Comparison of ENCODE assay signal across 9 cellular contexts in the genomic region with DNA sequence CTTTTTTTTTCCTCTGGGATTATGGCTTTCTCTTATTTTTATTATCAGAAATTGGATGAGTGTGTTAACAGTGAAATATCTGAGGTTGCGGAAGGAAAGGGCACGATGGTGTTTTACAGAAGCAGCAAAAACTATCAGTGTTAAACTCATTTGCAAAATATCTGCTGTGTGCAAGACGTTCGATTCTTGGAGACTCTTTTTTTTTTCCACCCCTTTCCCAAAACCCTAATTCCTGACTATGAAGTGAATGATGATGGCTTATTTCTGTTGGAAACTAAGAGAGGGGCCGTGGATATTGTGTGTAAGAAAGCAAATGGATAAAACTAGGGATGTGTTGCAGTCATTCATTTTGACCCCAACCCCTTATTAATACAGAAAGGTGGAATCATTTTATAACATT. TPM values are rescaled to one million over a fixed set of nuclear protein-coding genes. Genes with fewer than 3 reads are reported as not detected.
DNase-seq lines count a peak whose midpoint lies in the region; ATAC-seq and TF ChIP-seq lines count a peak whose summit lies in the region.
"Had no signal": no experiment of that assay in that cellular context is flagged by ENCODE, and none has a peak within 500 bp of the region (broad histone marks: within the 10 kb centered on the region; RNA-seq: fewer than 3 reads in every experiment).

No MANE protein-coding gene starts in this region.

- H3K9me3 ChIP-seq in NT2/D1 (ENCODE audit: insufficient read depth, low read length) (no peaks in the 10 kb centered on the region), esophagus muscularis mucosa (no peaks in the 10 kb centered on the region), parathyroid adenoma (ENCODE audit: control insufficient read depth, low read length) (no peaks in the 10 kb centered on the region), SJCRH30 (replicated peaks) (no peaks in the 10 kb centered on the region)

- H3K4me3 ChIP-seq in NT2/D1 (ENCODE audit: insufficient read length, low read depth): peak overlapping the region; percentile 65
- H3K4me3 ChIP-seq in esophagus muscularis mucosa: peak overlapping the region; percentile 56 to 75 (median 60)
- peak overlapping the region; percentile 56 for H3K4me3 ChIP-seq in parathyroid adenoma (ENCODE audit: low read depth, low read length)
- H3K4me3 ChIP-seq in SJCRH30: no peak overlapping the region

- H3K27me3 ChIP-seq in NT2/D1 (ENCODE audit: insufficient read depth, insufficient read length): peaks cover 34% of the 10 kb centered on the region
- peaks cover 0 to 15% (median 3%) of the 10 kb centered on the region in 4 donors for H3K27me3 ChIP-seq in esophagus muscularis mucosa
- no peaks in the 10 kb centered on the region for H3K27me3 ChIP-seq in parathyroid adenoma (ENCODE audit: control insufficient read depth, insufficient read depth, low read length)
- no peaks in the 10 kb centered on the region for H3K27me3 ChIP-seq in SJCRH30

- no peaks in the 10 kb centered on the region for H3K36me3 ChIP-seq in NT2/D1 (ENCODE audit: insufficient read depth, insufficient read length, low read length)
- no peaks in the 10 kb centered on the region for H3K36me3 ChIP-seq in esophagus muscularis mucosa
- no peaks in the 10 kb centered on the region for H3K36me3 ChIP-seq in parathyroid adenoma (ENCODE audit: control insufficient read depth, insufficient read depth, low read length)
- no peaks in the 10 kb centered on the region for H3K36me3 ChIP-seq in SJCRH30

- TF ChIP-seq EP300 in esophagus muscularis mucosa (IDR thresholded peaks at IDR 0.05): no peak

- H2AFZ ChIP-seq in parathyroid adenoma: peak overlapping the region; percentile 60

- no peak for TF ChIP-seq POLR2A in esophagus muscularis mucosa (IDR thresholded peaks at IDR 0.05; ENCODE audit: low read depth)

- no peaks in the 10 kb centered on the region for H3K79me2 ChIP-seq in parathyroid adenoma

- H3K9ac ChIP-seq in NT2/D1 (ENCODE audit: insufficient read length, low read depth): no peak overlapping the region
- no peak overlapping the region for H3K9ac ChIP-seq in parathyroid adenoma

- DNase-seq in NT2/D1 (ENCODE audit: low read depth, low spot score) (no peak), esophagus muscularis mucosa (ENCODE audit: extremely low spot score) (no peak), SJCRH30 (no peak), cerebellum (ENCODE audit: low spot score) (no peak)
- no peak for DNase-seq in activated CD4-positive, CD25-positive, alpha-beta regulatory T cell treated with anti-CD3 and anti-CD28 coated beads, Interleukin-2, amount 50 U/mL, for 72 hours

- H3K4me1 ChIP-seq in NT2/D1 (ENCODE audit: insufficient read depth, insufficient read length): no peaks in the 10 kb centered on the region
- peaks cover 12 to 28% (median 23%) of the 10 kb centered on the region in 4 donors for H3K4me1 ChIP-seq in esophagus muscularis mucosa
- no peaks in the 10 kb centered on the region for H3K4me1 ChIP-seq in parathyroid adenoma
- no peaks in the 10 kb centered on the region for H3K4me1 ChIP-seq in SJCRH30

- no peak for ATAC-seq in GM21381 (IDR thresholded peaks at IDR 0.05; ENCODE audit: unreplicated experiment)

- peak overlapping the region; percentile 64 for H3K4me2 ChIP-seq in parathyroid adenoma (ENCODE audit: low read length)

- TF ChIP-seq CTCF in C4-2B (conservative IDR thresholded peaks at IDR 0.05): no peak
- no peak for TF ChIP-seq CTCF in esophagus muscularis mucosa (IDR thresholded peaks at IDR 0.05)
- TF ChIP-seq CTCF in parathyroid adenoma (IDR thresholded peaks at IDR 0.05): no peak

- WGBS in esophagus muscularis mucosa: 11% methylated on average over 5 of the region's 5 CpGs

- H3K27ac ChIP-seq in C4-2B (peak overlapping the region; percentile 78; the same call in 1 of the 2 replicates), esophagus muscularis mucosa (replicated peaks in 1 of 4) (peak overlapping the region in 1 of 4 donors; percentile 61), parathyroid adenoma (no peak overlapping the region), SJCRH30 (no peak overlapping the region)
- H3K27ac ChIP-seq: epithelial cell of prostate had no signal

- intact Hi-C loops in esophagus muscularis mucosa (cut with DNase I): loop anchor here (5.0 kb wide), 1 partner anchor 1793 kb away; no protein-coding TSS in a partner anchor

RNA-seq across cellular contexts. Expression of gene NCAM2, which starts 0.7 kb away (rescaled TPM):
- total RNA-seq in esophagus muscularis mucosa (1 to 10 TPM; 4.2 to 7.5 (median 4.9) TPM), cerebellum (62.0 TPM)
- total RNA-seq in SJCRH30 (2014; rRNA removed; shearing (Covaris generic)): not detected in 2 replicates
